In the genomic region with DNA sequence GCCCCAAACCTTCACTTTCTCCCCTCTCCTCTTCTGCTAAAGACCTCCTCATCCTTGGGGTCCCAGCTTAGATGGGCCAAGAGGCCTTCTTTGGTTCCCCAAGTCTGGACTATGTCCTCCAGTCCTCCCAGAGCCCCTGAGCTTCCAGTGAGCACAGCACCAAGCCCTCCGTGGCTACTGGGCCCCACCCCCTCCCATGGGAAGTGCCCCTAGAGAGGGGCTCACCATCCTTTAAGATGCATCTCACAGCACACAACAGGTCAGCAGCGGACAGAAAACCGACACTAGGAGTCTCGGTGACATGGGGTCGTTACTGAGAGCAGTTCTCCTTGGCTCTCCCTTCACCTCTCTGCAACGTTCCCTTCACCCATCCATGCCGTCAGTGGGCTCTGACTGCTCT, we compare ENCODE assay signal across 10 cellular contexts. TPM values are rescaled to one million over a fixed set of nuclear protein-coding genes. Genes with fewer than 3 reads are reported as not detected.
DNase-seq lines count a peak whose midpoint lies in the region; ATAC-seq and TF ChIP-seq lines count a peak whose summit lies in the region.
"Had no signal": no experiment of that assay in that cellular context is flagged by ENCODE, and none has a peak within 500 bp of the region (broad histone marks: within the 10 kb centered on the region; RNA-seq: fewer than 3 reads in every experiment).

No MANE protein-coding gene starts in this region.

- intact Hi-C loops in Right ventricle myocardium inferior (cut with DNase I) (no loop called here), left ventricle myocardium superior (cut with micrococcal nuclease) (loop anchor here (10.0 kb wide), 1 partner anchor 63 kb away; no protein-coding TSS in a partner anchor), esophagus squamous epithelium (cut with DNase I) (no loop called here), aorta (cut with DNase I) (loop anchor here in 1 of 2 donors (5.0 kb wide), 2 partner anchors 51 to 91 kb away; no protein-coding TSS in a partner anchor)

- DNase-seq in Right ventricle myocardium inferior (ENCODE audit: missing footprints) (peak; percentile 47), left ventricle myocardium superior (no peak), esophagus squamous epithelium (lab: John Stamatoyannopoulos, UW) (no peak), aorta (peak in 1 of 2 donors; percentile 44), NCI-H1694 (lab: John Stamatoyannopoulos, UW) (no peak), medulla oblongata (ENCODE audit: extremely low spot score) (no peak)

- no peaks in the 10 kb centered on the region for H3K79me2 ChIP-seq in parathyroid adenoma

- no peak for TF ChIP-seq CTCF in esophagus squamous epithelium (IDR thresholded peaks at IDR 0.05)
- no peak for TF ChIP-seq CTCF in parathyroid adenoma (IDR thresholded peaks at IDR 0.05)

- no peak for TF ChIP-seq POLR2A in esophagus squamous epithelium (IDR thresholded peaks at IDR 0.05)

- H3K27ac ChIP-seq in esophagus squamous epithelium, result peak overlapping the region in 3 of 4 donors; percentile 65 to 89 (median 82)
- peak overlapping the region; percentile 29 for H3K27ac ChIP-seq in parathyroid adenoma
- peak overlapping the region in 1 of 2 donors; percentile 16 for H3K27ac ChIP-seq in aorta (ENCODE audit: low read depth in 1 of 2, low read length in 2 of 2)
- H3K27ac ChIP-seq: RWPE1 had no signal

- 67 to 91% methylated on average over 6 of the region's 7 CpGs for WGBS in esophagus squamous epithelium, 2 donors
- WGBS in aorta, 2 donors, result 50 to 77% methylated on average over 7 of the region's 7 CpGs

- H3K4me1 ChIP-seq in esophagus squamous epithelium, result peaks cover 12 to 71% (median 42%) of the 10 kb centered on the region in 3 donors
- no peaks in the 10 kb centered on the region for H3K4me1 ChIP-seq in parathyroid adenoma
- peaks cover 0 to 2% of the 10 kb centered on the region in 2 donors for H3K4me1 ChIP-seq in aorta (ENCODE audit: control insufficient read depth in 1 of 2, insufficient read depth in 2 of 2, low read length in 2 of 2)

- H3K27me3 ChIP-seq in esophagus squamous epithelium (peaks cover 0 to 50% (median 0%) of the 10 kb centered on the region in 4 donors), parathyroid adenoma (ENCODE audit: control insufficient read depth, insufficient read depth, low read length) (no peaks in the 10 kb centered on the region), aorta (ENCODE audit: control insufficient read depth in 1 of 2, insufficient read depth in 2 of 2, low read length in 1 of 2) (no peaks in the 10 kb centered on the region)

- H3K36me3 ChIP-seq in esophagus squamous epithelium (peaks cover 0 to 14% (median 0%) of the 10 kb centered on the region in 3 donors), parathyroid adenoma (ENCODE audit: control insufficient read depth, insufficient read depth, low read length) (no peaks in the 10 kb centered on the region), aorta (ENCODE audit: control insufficient read depth in 1 of 2, insufficient read depth in 2 of 2, low read length in 1 of 2) (peaks cover 0 to 1% of the 10 kb centered on the region in 2 donors)

- H3K9me3 ChIP-seq in esophagus squamous epithelium, result no peaks in the 10 kb centered on the region
- no peaks in the 10 kb centered on the region for H3K9me3 ChIP-seq in parathyroid adenoma (ENCODE audit: control insufficient read depth, low read length)
- no peaks in the 10 kb centered on the region for H3K9me3 ChIP-seq in aorta (ENCODE audit: control insufficient read depth, low read length)

- ATAC-seq in Right ventricle myocardium inferior (no peak), left ventricle myocardium superior (no peak), aorta (ENCODE audit: low FRiP score) (no peak), GM19351 (IDR thresholded peaks at IDR 0.05; ENCODE audit: unreplicated experiment) (no peak)
- ATAC-seq: activated CD4-positive, CD25-positive, alpha-beta regulatory T cell treated with anti-CD3 and anti-CD28 coated beads, Interleukin-2, amount 50 U/mL, for 24 hours had no signal

- H3K9ac ChIP-seq in parathyroid adenoma, result no peak overlapping the region

- no peak overlapping the region for H2AFZ ChIP-seq in parathyroid adenoma

- peak overlapping the region in 3 of 4 donors; percentile 45 to 77 (median 59) for H3K4me3 ChIP-seq in esophagus squamous epithelium
- peak overlapping the region; percentile 20 for H3K4me3 ChIP-seq in parathyroid adenoma (ENCODE audit: low read depth, low read length)
- peak overlapping the region; percentile 6 to 57 for H3K4me3 ChIP-seq in aorta (ENCODE audit: low read length in 2 of 2)

- peak overlapping the region; percentile 12 for H3K4me2 ChIP-seq in parathyroid adenoma (ENCODE audit: low read length)

RNA-seq across cellular contexts. Expression of a gene that starts 2.7 kb away (rescaled TPM):
- 32.5 TPM for total RNA-seq in Right ventricle myocardium inferior
- total RNA-seq in left ventricle myocardium superior, result 30.8 TPM
- 10 to 100 TPM in 2 of 4 donors, 1 to 10 TPM in 2; 3.0 to 23.4 (median 8.5) TPM for total RNA-seq in esophagus squamous epithelium
- 100 to 1,000 TPM; 130 to 174 TPM for total RNA-seq in aorta
- polyA plus RNA-seq in aorta, result 100 to 1,000 TPM in 1 of 2 donors, 10 to 100 TPM in 1; 38.8 to 121 TPM
